In the genomic region with DNA sequence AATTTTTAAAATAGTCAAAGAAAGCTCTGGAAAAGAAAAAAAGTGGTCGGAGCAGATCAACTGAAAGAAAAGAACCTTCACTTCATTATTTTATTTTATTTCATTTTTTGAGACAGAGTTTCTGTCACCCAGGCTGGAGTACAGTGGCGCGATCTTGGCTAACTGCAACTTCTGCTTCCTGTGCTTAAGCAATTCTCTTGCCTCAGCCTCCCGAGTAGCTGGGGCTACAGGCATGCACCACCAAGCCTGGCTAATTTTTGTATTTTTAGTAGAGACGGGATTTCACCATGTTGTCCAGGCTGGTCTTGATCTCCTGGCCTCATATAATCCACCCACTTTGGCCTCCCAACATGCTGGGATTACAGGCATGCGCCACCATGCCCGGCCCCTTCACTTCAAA, we compare ENCODE assay signal across 7 cellular contexts.
A peak's percentile ranks its signal among the peaks of the same experiment; 100 is the strongest.
DNase-seq lines count a peak whose midpoint lies in the region; TF ChIP-seq lines count a peak whose summit lies in the region.
"Not testable (repeated sequence)": the region's sequence is repeated elsewhere in the genome, so short reads cannot be mapped to it uniquely, and the experiment has no call there.

No MANE protein-coding gene starts in this region.

- peak overlapping the region; percentile 20 for H3K27ac Mint-ChIP-seq in endodermal cell
- peak overlapping the region; percentile 8 for H3K27ac Mint-ChIP-seq in type B pancreatic cell

- not testable (repeated sequence) for H2BK5ac ChIP-seq in mesendoderm (ENCODE audit: low read length)

- not testable (repeated sequence) for H3K9me3 ChIP-seq in endodermal cell (ENCODE audit: control insufficient read depth, low read length)

- H3K27me3 ChIP-seq in endodermal cell (ENCODE audit: control insufficient read depth, insufficient read depth, low read length, poor library complexity, severe bottlenecking); mesendoderm (ENCODE audit: insufficient read depth, low read length, poor library complexity): not testable (repeated sequence)

- H3K18ac ChIP-seq in mesendoderm (ENCODE audit: low read length), result peak overlapping the region; percentile 18

- not testable (repeated sequence) for TF ChIP-seq CTCF in endodermal cell (conservative IDR thresholded peaks at IDR 0.05); type B pancreatic cell (conservative IDR thresholded peaks at IDR 0.05)

- not testable (repeated sequence) for H2BK120ac ChIP-seq in mesendoderm (ENCODE audit: low read depth, low read length)

- not testable (repeated sequence) for H4K5ac ChIP-seq in mesendoderm (ENCODE audit: low read length)

- not testable (repeated sequence) for H3K4me2 ChIP-seq in mesendoderm (ENCODE audit: low read length)

- not testable (repeated sequence) for H3K4ac ChIP-seq in mesendoderm (ENCODE audit: low read depth, low read length)

- H2AK5ac ChIP-seq in mesendoderm (ENCODE audit: low read length), result not testable (repeated sequence)

- 95 to 96% methylated on average over 7 of the region's 7 CpGs for WGBS in endodermal cell (ENCODE audit: insufficient coverage in 1 of 2, insufficient read length in 1 of 2), 2 experiments
- WGBS in mesendoderm (ENCODE audit: extremely low coverage, insufficient coverage, low lambda C conversion rate), result no CpG with 5 or more reads among the region's 7 CpGs

- peaks cover 10% of the 10 kb centered on the region for H3K36me3 Mint-ChIP-seq in endodermal cell (ENCODE audit: low read depth)
- not testable (repeated sequence) for H3K36me3 Mint-ChIP-seq in type B pancreatic cell

- not testable (repeated sequence) for H3K9me3 Mint-ChIP-seq in endodermal cell, type B pancreatic cell

- H3K79me1 ChIP-seq in mesendoderm (ENCODE audit: low read length), result peaks cover 23% of the 10 kb centered on the region

- H3K4me1 ChIP-seq in endodermal cell (ENCODE audit: control insufficient read depth, insufficient read depth, low read length); mesendoderm (ENCODE audit: control insufficient read depth, low read depth, low read length): not testable (repeated sequence)

- peaks cover 18% of the 10 kb centered on the region for H3K79me2 ChIP-seq in mesendoderm (ENCODE audit: control insufficient read depth, insufficient read depth, low read length)

- not testable (repeated sequence) for H2BK15ac ChIP-seq in mesendoderm (replicated peaks; ENCODE audit: low read depth)

- H3K56ac ChIP-seq in mesendoderm (ENCODE audit: low read length), result not testable (repeated sequence)

- peaks cover 17% of the 10 kb centered on the region for H3K4me1 Mint-ChIP-seq in endodermal cell
- H3K4me1 Mint-ChIP-seq in type B pancreatic cell (ENCODE audit: unreplicated experiment), result peaks cover 46% of the 10 kb centered on the region

- not testable (repeated sequence) for H3K4me3 Mint-ChIP-seq in endodermal cell, type B pancreatic cell

- not testable (repeated sequence) for H4K8ac ChIP-seq in mesendoderm (ENCODE audit: low read depth, low read length)

- not testable (repeated sequence) for H3K27ac ChIP-seq in endodermal cell (ENCODE audit: low read depth, low read length); mesendoderm (ENCODE audit: low read depth, low read length)

- H3K9ac ChIP-seq in endodermal cell (ENCODE audit: extremely low read depth, low read length, poor library complexity, severe bottlenecking); mesendoderm (ENCODE audit: low read length): not testable (repeated sequence)

- not testable (repeated sequence) for H3K4me3 ChIP-seq in endodermal cell (ENCODE audit: low read length); mesendoderm (ENCODE audit: low read length)

- H3K27me3 Mint-ChIP-seq in endodermal cell (ENCODE audit: insufficient read depth); type B pancreatic cell: not testable (repeated sequence)

- H3K36me3 ChIP-seq in endodermal cell (ENCODE audit: control insufficient read depth, insufficient read depth, low read length), result peaks cover 17% of the 10 kb centered on the region
- H3K36me3 ChIP-seq in mesendoderm (ENCODE audit: control insufficient read depth, insufficient read depth, low read length), result not testable (repeated sequence)

- H3K23ac ChIP-seq in mesendoderm (ENCODE audit: low read length), result not testable (repeated sequence)

- DNase-seq in CD1c-positive myeloid dendritic cell (ENCODE audit: extremely low spot score), result peak; percentile 39
- peak; percentile 54 to 69 for DNase-seq in Kasumi-1 (lab: John Stamatoyannopoulos, UW)
- DNase-seq in NOMO-1 (lab: John Stamatoyannopoulos, UW; ENCODE audit: unreplicated experiment in 2 of 2), result peak; percentile 5 to 15
- DNase-seq in SKM-1 (lab: John Stamatoyannopoulos, UW; ENCODE audit: unreplicated experiment), result peak; percentile 18
- not testable (repeated sequence) for DNase-seq in endodermal cell; mesendoderm; type B pancreatic cell (ENCODE audit: extremely low spot score, unreplicated experiment)
